ENCODE assay signal across 1 cellular context in genomic region chr14:49992901-49993335, GRCh38.
TF ChIP-seq lines count a peak whose summit lies in the region.

No MANE protein-coding gene starts in this region.

TF ChIP-seq in HepG2, 621 proteins besides CTCF, POLR2A, EP300 and RAD21 (continued from another document and continues in another):
- no peak for TF ChIP-seq ZNF318 (CRISPR knock-in tag; IDR thresholded peaks at IDR 0.05)
- TF ChIP-seq NR2C2 (CRISPR knock-in tag; IDR thresholded peaks at IDR 0.05; ENCODE audit: borderline replicate concordance) = peak; percentile 58; the same call in 1 of the 2 replicates
- TF ChIP-seq TAF1 (CRISPR knock-in tag; IDR thresholded peaks at IDR 0.05) = no peak
- TF ChIP-seq ZNF503 (CRISPR knock-in tag; IDR thresholded peaks at IDR 0.05) = peak; percentile 71; the same call in 1 of the 2 replicates
- peak in 1 of 2 experiments; percentile 68; a peak in 1 of 4 replicates for TF ChIP-seq REST (IDR thresholded peaks at IDR 0.05; ENCODE audit: borderline replicate concordance in 1 of 2, low read depth in 1 of 2, low read length in 2 of 2)
- peak; percentile 47 for TF ChIP-seq STAG1 (CRISPR knock-in tag; IDR thresholded peaks at IDR 0.05)
- peak; percentile 59; the same call in 1 of the 2 replicates for TF ChIP-seq ZNF362 (CRISPR knock-in tag; IDR thresholded peaks at IDR 0.05; ENCODE audit: borderline replicate concordance)
- peak; percentile 70 for TF ChIP-seq ZBTB33 (CRISPR knock-in tag; IDR thresholded peaks at IDR 0.05)
- peak; percentile 99 for TF ChIP-seq SKIL (CRISPR knock-in tag; IDR thresholded peaks at IDR 0.05; ENCODE audit: borderline replicate concordance)
- 0 out of 2 replicates have a peak, but pooled peaks have one; percentile 23 for TF ChIP-seq GABPB1 (CRISPR knock-in tag; IDR thresholded peaks at IDR 0.05)
- TF ChIP-seq ATF3 (CRISPR knock-in tag; IDR thresholded peaks at IDR 0.05) = peak; percentile 44; the same call in 1 of the 2 replicates
- peak; percentile 50; the same call in 1 of the 2 replicates for TF ChIP-seq CREM (IDR thresholded peaks at IDR 0.05)
- no peak for TF ChIP-seq CREM (CRISPR knock-in tag; IDR thresholded peaks at IDR 0.05)
- TF ChIP-seq ARNTL (CRISPR knock-in tag; IDR thresholded peaks at IDR 0.05) = no peak
- peak; percentile 88 for TF ChIP-seq MIXL1 (CRISPR knock-in tag; IDR thresholded peaks at IDR 0.05)
- TF ChIP-seq SOX13 (IDR thresholded peaks at IDR 0.05) = no peak
- peak in 1 of 2 experiments; percentile 73; a peak in 2 of 4 replicates for TF ChIP-seq SOX13 (CRISPR knock-in tag; conservative IDR thresholded peaks at IDR 0.05 in 1 of 2, IDR thresholded peaks at IDR 0.05 in 1 of 2)
- TF ChIP-seq ZNF792 (CRISPR knock-in tag; IDR thresholded peaks at IDR 0.05) = 0 out of 2 replicates have a peak, but pooled peaks have one; percentile 35
- TF ChIP-seq FIP1L1 (IDR thresholded peaks at IDR 0.05; ENCODE audit: borderline replicate concordance, insufficient read depth, low read depth, low read length) = no peak
- TF ChIP-seq CC2D1A (CRISPR knock-in tag; IDR thresholded peaks at IDR 0.05) = no peak
- TF ChIP-seq ZNF614 (CRISPR knock-in tag; IDR thresholded peaks at IDR 0.05; ENCODE audit: borderline replicate concordance) = peak; percentile 64; the same call in 1 of the 2 replicates
- TF ChIP-seq ZNF788 (CRISPR knock-in tag; IDR thresholded peaks at IDR 0.05; ENCODE audit: borderline replicate concordance) = peak; percentile 61; the same call in 1 of the 2 replicates
- TF ChIP-seq ZNF501 (CRISPR knock-in tag; IDR thresholded peaks at IDR 0.05) = peak; percentile 45; the same call in 1 of the 2 replicates
- no peak for TF ChIP-seq NONO (IDR thresholded peaks at IDR 0.05)
- TF ChIP-seq NONO (CRISPR knock-in tag; conservative IDR thresholded peaks at IDR 0.05) = 0 out of 2 replicates have a peak, but pooled peaks have one; percentile 52
- TF ChIP-seq PCBP2 (optimal IDR thresholded peaks at IDR 0.05; ENCODE audit: low read depth, low read length, poor library complexity, severe bottlenecking) = no peak
- 0 out of 2 replicates have a peak, but pooled peaks have one; percentile 41 for TF ChIP-seq MTA1 (CRISPR knock-in tag; IDR thresholded peaks at IDR 0.05; ENCODE audit: borderline replicate concordance)
- TF ChIP-seq HES4 (CRISPR knock-in tag; IDR thresholded peaks at IDR 0.05; ENCODE audit: borderline replicate concordance) = no peak
- TF ChIP-seq ZNF607 (CRISPR knock-in tag; IDR thresholded peaks at IDR 0.05; ENCODE audit: borderline replicate concordance) = peak; percentile 74; the same call in 1 of the 2 replicates
- no peak for TF ChIP-seq ZNF512B (CRISPR knock-in tag; IDR thresholded peaks at IDR 0.05; ENCODE audit: borderline replicate concordance)
- peak; percentile 82; the same call in 1 of the 2 replicates for TF ChIP-seq HMG20A (CRISPR knock-in tag; IDR thresholded peaks at IDR 0.05; ENCODE audit: borderline replicate concordance)
- TF ChIP-seq PAX8 (CRISPR knock-in tag; IDR thresholded peaks at IDR 0.05; ENCODE audit: borderline replicate concordance) = no peak
- TF ChIP-seq RXRB (CRISPR knock-in tag; IDR thresholded peaks at IDR 0.05; ENCODE audit: borderline replicate concordance) = peak; percentile 99
